Comparison of ENCODE assay signal across 9 cellular contexts in genomic region chr17:67139784-67140665, GRCh38.
A peak's percentile ranks its signal among the peaks of the same experiment; 100 is the strongest.
DNase-seq lines count a peak whose midpoint lies in the region; ATAC-seq and TF ChIP-seq lines count a peak whose summit lies in the region.
"Had no signal": no experiment of that assay in that cellular context is flagged by ENCODE, and none has a peak within 500 bp of the region (broad histone marks: within the 10 kb centered on the region; RNA-seq: fewer than 3 reads in every experiment).

No MANE protein-coding gene starts in this region.

- TF ChIP-seq CTCF in Loucy (conservative IDR thresholded peaks at IDR 0.05; ENCODE audit: low read length) (peak; percentile 45), choroid plexus epithelial cell (conservative IDR thresholded peaks at IDR 0.05; ENCODE audit: low read depth, low read length) (no peak), neural progenitor cell (IDR thresholded peaks at IDR 0.05) (peak; percentile 22), gastrocnemius medialis (IDR thresholded peaks at IDR 0.05 in 4 of 5, conservative IDR thresholded peaks at IDR 0.05 in 1 of 5) (no peak)

- H3K27me3 ChIP-seq in Loucy (ENCODE audit: insufficient read depth, low read length, poor library complexity, severe bottlenecking) (no peaks in the 10 kb centered on the region), neural progenitor cell (no peaks in the 10 kb centered on the region), gastrocnemius medialis (no peaks in the 10 kb centered on the region)

- peaks cover 20% of the 10 kb centered on the region for H3K36me3 Mint-ChIP-seq in neural progenitor cell

- H3F3A ChIP-seq in Loucy (ENCODE audit: low read depth) (no peaks in the 10 kb centered on the region), neural progenitor cell (ENCODE audit: low read depth) (no peaks in the 10 kb centered on the region)

- H3K27me3 Mint-ChIP-seq in neural progenitor cell (ENCODE audit: insufficient read depth, low read depth): no peaks in the 10 kb centered on the region
- H3K27me3 Mint-ChIP-seq: memory B cell had no signal

- intact Hi-C loops in gastrocnemius medialis (cut with DNase I; ENCODE audit: low total_unique reads): no loop called here

- TF ChIP-seq POLR2A in gastrocnemius medialis (IDR thresholded peaks at IDR 0.05): no peak

- no peak overlapping the region for H3K4me2 ChIP-seq in Loucy (ENCODE audit: low read depth, low read length, poor library complexity, severe bottlenecking)
- H3K4me2 ChIP-seq in neural progenitor cell: no peak overlapping the region

- ATAC-seq in HG03342 (IDR thresholded peaks at IDR 0.05; ENCODE audit: unreplicated experiment) (no peak), GM19328 (IDR thresholded peaks at IDR 0.05; ENCODE audit: unreplicated experiment) (no peak), gastrocnemius medialis (no peak)

- H3K9ac ChIP-seq in Loucy (ENCODE audit: low read depth, low read length, poor library complexity, severe bottlenecking): no peak overlapping the region
- no peak overlapping the region for H3K9ac ChIP-seq in neural progenitor cell

- H3K9me3 ChIP-seq in Loucy (ENCODE audit: insufficient read depth, low read depth, low read length) (no peaks in the 10 kb centered on the region), neural progenitor cell (ENCODE audit: low read depth) (no peaks in the 10 kb centered on the region), gastrocnemius medialis (no peaks in the 10 kb centered on the region)

- H3K27ac ChIP-seq in neural progenitor cell (no peak overlapping the region), gastrocnemius medialis (no peak overlapping the region)

- no peaks in the 10 kb centered on the region for H3K9me2 ChIP-seq in Loucy (replicated peaks; ENCODE audit: low read depth, low read length)

- in situ Hi-C loops in gastrocnemius medialis (cut with MboI; ENCODE audit: low sequenced_read_pairs in 4 of 4): loop anchor here in 2 of 4 donors (25.0 kb wide), 2 partner anchors 403 to 428 kb away; no protein-coding TSS in a partner anchor

- H3K4me3 ChIP-seq in Loucy (ENCODE audit: low read length, poor library complexity, severe bottlenecking): no peak overlapping the region
- H3K4me3 ChIP-seq in choroid plexus epithelial cell (ENCODE audit: low read depth, low read length): no peak overlapping the region
- H3K4me3 ChIP-seq in neural progenitor cell: no peak overlapping the region
- H3K4me3 ChIP-seq in gastrocnemius medialis: no peak overlapping the region

- H4K20me1 ChIP-seq in Loucy (ENCODE audit: insufficient read depth, low read length, poor library complexity, severe bottlenecking) (no peaks in the 10 kb centered on the region), neural progenitor cell (ENCODE audit: low read depth) (no peaks in the 10 kb centered on the region)

- DNase-seq in ELR (ENCODE audit: low read depth) (peak; percentile 84), choroid plexus epithelial cell (ENCODE audit: low read depth) (peak; percentile 74), neural progenitor cell (ENCODE audit: low spot score) (peak; percentile 23), gastrocnemius medialis (no peak)
- DNase-seq: stimulated activated CD4-positive, alpha-beta T cell treated with anti-CD3 and anti-CD28 coated beads, Interleukin-2, amount 100 ng/mL, for 24 hours had no signal

- H3K4me1 ChIP-seq in Loucy (ENCODE audit: insufficient read depth, low read length, poor library complexity, severe bottlenecking): peaks cover 11% of the 10 kb centered on the region
- H3K4me1 ChIP-seq in neural progenitor cell: no peaks in the 10 kb centered on the region
- H3K4me1 ChIP-seq in gastrocnemius medialis: no peaks in the 10 kb centered on the region

- H3K4me1 Mint-ChIP-seq in neural progenitor cell: no peaks in the 10 kb centered on the region

- H3K4me3 Mint-ChIP-seq in neural progenitor cell: no peak overlapping the region
- H3K4me3 Mint-ChIP-seq: memory B cell had no signal

- peaks cover 2% of the 10 kb centered on the region for H3K9me3 Mint-ChIP-seq in neural progenitor cell

- H3K36me3 ChIP-seq in Loucy (ENCODE audit: insufficient read depth, low read length) (peaks cover 48% of the 10 kb centered on the region), neural progenitor cell (peaks cover 3% of the 10 kb centered on the region), gastrocnemius medialis (peaks cover 0 to 56% of the 10 kb centered on the region in 2 donors)

- no peak overlapping the region for H3K27ac Mint-ChIP-seq in neural progenitor cell

- H2AFZ ChIP-seq in Loucy (ENCODE audit: low read length) (no peak overlapping the region), neural progenitor cell (replicated peaks) (no peak overlapping the region)

- H3K79me2 ChIP-seq in Loucy (ENCODE audit: insufficient read depth, low read length): no peaks in the 10 kb centered on the region
- H3K79me2 ChIP-seq in neural progenitor cell (ENCODE audit: low read depth): no peaks in the 10 kb centered on the region

Comparison
In these comparisons a context has a peak if more than half of its experiments do, and no peak if none do; other contexts are left out.
1. DNase-seq: peak in ELR (single experiment), choroid plexus epithelial cell (single experiment) and neural progenitor cell (single experiment); none in gastrocnemius medialis (0 of 2).
2. CTCF ChIP-seq: peak in Loucy (single experiment) and neural progenitor cell (single experiment); none in choroid plexus epithelial cell (single experiment) and gastrocnemius medialis (0 of 5).